8 cellular contexts compared by ENCODE assay signal in the genomic region with DNA sequence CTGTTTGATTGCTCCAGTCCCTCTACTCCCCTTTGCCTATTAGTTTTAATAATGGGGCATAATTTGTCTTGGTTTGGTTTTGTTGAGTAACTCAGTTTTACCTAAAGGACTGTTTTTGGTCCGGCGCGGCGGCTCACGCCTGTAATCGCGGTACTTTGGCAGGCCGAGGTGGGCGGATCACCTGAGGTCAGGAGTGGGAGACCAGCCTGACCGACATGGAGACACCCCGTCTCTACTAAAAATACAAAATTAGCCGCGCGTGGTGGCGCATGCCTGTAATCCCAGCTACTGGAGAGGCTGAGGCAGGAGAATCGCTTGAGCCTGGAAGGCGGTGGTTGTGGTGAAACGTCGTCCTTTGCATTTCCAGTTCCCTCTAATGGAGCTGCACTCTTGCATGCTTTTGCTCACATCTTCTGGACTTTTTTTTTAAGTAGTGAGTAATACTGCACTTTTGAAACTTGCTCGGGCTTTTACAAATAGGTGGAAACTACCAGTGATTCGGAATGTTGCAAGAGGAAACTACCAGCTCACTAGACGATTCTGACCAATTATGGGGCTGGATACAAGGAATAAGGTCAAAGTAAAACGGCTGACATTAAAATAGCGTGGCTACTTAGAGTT. TPM values are rescaled to one million over a fixed set of nuclear protein-coding genes. Genes with fewer than 3 reads are reported as not detected.
DNase-seq lines count a peak whose midpoint lies in the region; ATAC-seq and TF ChIP-seq lines count a peak whose summit lies in the region.

No MANE protein-coding gene starts in this region.

- WGBS in testis, 2 donors, result 38 to 49% methylated on average over 24 of the region's 24 CpGs

- H3K36me3 ChIP-seq in SJCRH30 (peaks cover 47% of the 10 kb centered on the region), mucosa of stomach (ENCODE audit: control insufficient read depth, insufficient read depth, low read length) (no peaks in the 10 kb centered on the region), testis (ENCODE audit: low read depth, missing control alignments) (no peaks in the 10 kb centered on the region)

- no peak overlapping the region for H3K27ac ChIP-seq in SJCRH30
- peak overlapping the region in 1 of 2 donors; percentile 99 for H3K27ac ChIP-seq in testis

- H3K4me1 ChIP-seq in SJCRH30 (peaks cover 6% of the 10 kb centered on the region; the same call in 1 of the 2 replicates), mucosa of stomach (ENCODE audit: control insufficient read depth, insufficient read depth, low read length) (peaks cover 8% of the 10 kb centered on the region), testis (peaks cover 24% of the 10 kb centered on the region)

- ATAC-seq in GM18909 (IDR thresholded peaks at IDR 0.05; ENCODE audit: poor library complexity, unreplicated experiment), result peak; percentile 13
- peak; percentile 10 for ATAC-seq in HG03103 (IDR thresholded peaks at IDR 0.05; ENCODE audit: low read depth, unreplicated experiment)

- H3K27me3 ChIP-seq in SJCRH30 (no peaks in the 10 kb centered on the region), mucosa of stomach (ENCODE audit: control insufficient read depth, insufficient read depth, low read length) (no peaks in the 10 kb centered on the region), testis (no peaks in the 10 kb centered on the region)

- TF ChIP-seq CTCF in choroid plexus epithelial cell (conservative IDR thresholded peaks at IDR 0.05; ENCODE audit: low read depth, low read length) (no peak), testis (IDR thresholded peaks at IDR 0.05) (no peak)

- in situ Hi-C loops in ACHN (cut with HindIII; ENCODE audit: low pct_ligation_motif_present, low pct_unique_long_range_greater_than_20kb, low sequenced_read_pairs), result no loop called here

- H3K9me3 ChIP-seq in SJCRH30 (replicated peaks) (no peaks in the 10 kb centered on the region), mucosa of stomach (ENCODE audit: control insufficient read depth, low read length) (no peaks in the 10 kb centered on the region), testis (no peaks in the 10 kb centered on the region)

- peak overlapping the region; percentile 37 for H3K4me3 ChIP-seq in SJCRH30
- peak overlapping the region; percentile 58 for H3K4me3 ChIP-seq in choroid plexus epithelial cell (ENCODE audit: low read depth, low read length)
- H3K4me3 ChIP-seq in mucosa of stomach (ENCODE audit: low read length), result peak overlapping the region; percentile 29
- peak overlapping the region; percentile 75 to 92 for H3K4me3 ChIP-seq in testis

- intact Hi-C loops in testis (cut with DNase I; ENCODE audit: low total_unique reads), result no loop called here

- peak; percentile 55 for DNase-seq in ACHN
- peak; percentile 8 for DNase-seq in SJCRH30
- peak; percentile 94 for DNase-seq in choroid plexus epithelial cell (ENCODE audit: low read depth)
- DNase-seq in testis, result peak; percentile 16
- DNase-seq in NCI-H187 (lab: John Stamatoyannopoulos, UW), result no peak

- TF ChIP-seq POLR2A in testis (IDR thresholded peaks at IDR 0.05), result no peak

- peak overlapping the region; percentile 17 for H3K9ac ChIP-seq in mucosa of stomach (ENCODE audit: low read length)

RNA-seq across cellular contexts. Expression of a gene that starts 0.7 kb away (rescaled TPM):
- total RNA-seq in SJCRH30 (2014; rRNA removed; shearing (Covaris generic)), result 25.0 and 25.1 TPM in 2 replicates
- total RNA-seq in testis, result 10 to 100 TPM; 52.5 to 60.7 TPM
- polyA plus RNA-seq in testis (ENCODE audit: insufficient read depth, low read depth, low replicate concordance), result 23.5 TPM

RNA-seq across cellular contexts. Expression of a gene that starts 33.1 kb away (rescaled TPM):
- total RNA-seq in SJCRH30 (2014; rRNA removed; shearing (Covaris generic)), result 453 and 506 TPM in 2 replicates
- 100 to 1,000 TPM; 296 to 351 TPM for total RNA-seq in testis
- 462 TPM for polyA plus RNA-seq in testis (ENCODE audit: insufficient read depth, low read depth, low replicate concordance)

RNA-seq across cellular contexts. Expression of a gene that starts 51.1 kb away (rescaled TPM):
- total RNA-seq in SJCRH30 (2014; rRNA removed; shearing (Covaris generic)), result not detected in 2 replicates
- 10 to 100 TPM in 1 of 2 donors, 1 to 10 TPM in 1; 6.4 to 12.8 TPM for total RNA-seq in testis
- polyA plus RNA-seq in testis (ENCODE audit: insufficient read depth, low read depth, low replicate concordance), result 7.8 TPM

Comparison
In these comparisons a context has a peak if more than half of its experiments do, and no peak if none do; other contexts are left out.
1. DNase-seq: peak in ACHN (single experiment), SJCRH30 (2 of 2), choroid plexus epithelial cell (single experiment) and testis (single experiment); none in NCI-H187 (0 of 2).
2. H3K4me3 ChIP-seq: peak in every context shown above with its lines; median percentile 84 in testis; 58 in choroid plexus epithelial cell; 37 in SJCRH30; 29 in mucosa of stomach.